In genomic region chr3:11632966-11633365, GRCh38 we compare ENCODE assay signal across 16 cellular contexts. TPM values are rescaled to one million over a fixed set of nuclear protein-coding genes. Genes with fewer than 3 reads are reported as not detected.
DNase-seq lines count a peak whose midpoint lies in the region; ATAC-seq and TF ChIP-seq lines count a peak whose summit lies in the region.
"Had no signal": no experiment of that assay in that cellular context is flagged by ENCODE, and none has a peak within 500 bp of the region (broad histone marks: within the 10 kb centered on the region; RNA-seq: fewer than 3 reads in every experiment).

No MANE protein-coding gene starts in this region.

- BruUV-seq in Calu3 (replicated peaks; lab: Mats Ljungman, UMichigan): no TSS peak

- TF ChIP-seq CTCF in adrenal gland (IDR thresholded peaks at IDR 0.05): no peak
- TF ChIP-seq CTCF in mesothelial cell of epicardium (IDR thresholded peaks at IDR 0.05; ENCODE audit: unreplicated experiment): no peak
- TF ChIP-seq CTCF in thoracic aorta (IDR thresholded peaks at IDR 0.05): no peak
- TF ChIP-seq CTCF in Calu3 (IDR thresholded peaks at IDR 0.05; ENCODE audit: unreplicated experiment): no peak

- no peaks in the 10 kb centered on the region for H3K27me3 Mint-ChIP-seq in activated naive CD4-positive, alpha-beta T cell treated with anti-CD3 and anti-CD28 coated beads, Interleukin-2, amount 50 U/mL, for 24 hours
- no peaks in the 10 kb centered on the region for H3K27me3 Mint-ChIP-seq in activated naive CD4-positive, alpha-beta T cell treated with anti-CD3 and anti-CD28 coated beads, Interleukin-2, amount 10 ng/mL, durations not matched to agents 7 days and 5 days
- no peaks in the 10 kb centered on the region for H3K27me3 Mint-ChIP-seq in mesothelial cell of epicardium (ENCODE audit: low read depth)
- no peaks in the 10 kb centered on the region for H3K27me3 Mint-ChIP-seq in Calu3 (ENCODE audit: unreplicated experiment)

- peaks cover 7% of the 10 kb centered on the region for H3K36me3 Mint-ChIP-seq in activated naive CD4-positive, alpha-beta T cell treated with anti-CD3 and anti-CD28 coated beads, Interleukin-2, amount 50 U/mL, for 24 hours
- peaks cover 36% of the 10 kb centered on the region for H3K36me3 Mint-ChIP-seq in activated naive CD4-positive, alpha-beta T cell treated with anti-CD3 and anti-CD28 coated beads, Interleukin-2, amount 10 ng/mL, durations not matched to agents 7 days and 5 days
- H3K36me3 Mint-ChIP-seq in mesothelial cell of epicardium: no peaks in the 10 kb centered on the region
- no peaks in the 10 kb centered on the region for H3K36me3 Mint-ChIP-seq in Calu3 (ENCODE audit: insufficient read depth, unreplicated experiment)

- peak overlapping the region; percentile 60 for H3K27ac Mint-ChIP-seq in activated naive CD4-positive, alpha-beta T cell treated with anti-CD3 and anti-CD28 coated beads, Interleukin-2, amount 50 U/mL, for 24 hours
- H3K27ac Mint-ChIP-seq in activated naive CD4-positive, alpha-beta T cell treated with anti-CD3 and anti-CD28 coated beads, Interleukin-2, amount 10 ng/mL, durations not matched to agents 7 days and 5 days: no peak overlapping the region
- H3K27ac Mint-ChIP-seq in mesothelial cell of epicardium (peak overlapping the region; percentile 92), Calu3 (ENCODE audit: unreplicated experiment) (no peak overlapping the region)

- peak overlapping the region; percentile 23 for H3K4me3 Mint-ChIP-seq in activated naive CD4-positive, alpha-beta T cell treated with anti-CD3 and anti-CD28 coated beads, Interleukin-2, amount 50 U/mL, for 24 hours
- H3K4me3 Mint-ChIP-seq in activated naive CD4-positive, alpha-beta T cell treated with anti-CD3 and anti-CD28 coated beads, Interleukin-2, amount 10 ng/mL, durations not matched to agents 7 days and 5 days: no peak overlapping the region
- no peak overlapping the region for H3K4me3 Mint-ChIP-seq in mesothelial cell of epicardium
- no peak overlapping the region for H3K4me3 Mint-ChIP-seq in Calu3 (ENCODE audit: low read depth, unreplicated experiment)

- H3K9me3 Mint-ChIP-seq in activated naive CD4-positive, alpha-beta T cell treated with anti-CD3 and anti-CD28 coated beads, Interleukin-2, amount 50 U/mL, for 24 hours: no peaks in the 10 kb centered on the region
- no peaks in the 10 kb centered on the region for H3K9me3 Mint-ChIP-seq in activated naive CD4-positive, alpha-beta T cell treated with anti-CD3 and anti-CD28 coated beads, Interleukin-2, amount 10 ng/mL, durations not matched to agents 7 days and 5 days
- H3K9me3 Mint-ChIP-seq in mesothelial cell of epicardium (no peaks in the 10 kb centered on the region), Calu3 (ENCODE audit: low read depth, unreplicated experiment) (no peaks in the 10 kb centered on the region)

- H3K4me1 ChIP-seq in adrenal gland (replicated peaks in 1 of 2): peaks cover 57 to 81% of the 10 kb centered on the region in 2 donors
- peaks cover 47 to 86% of the 10 kb centered on the region in 2 donors for H3K4me1 ChIP-seq in thoracic aorta (ENCODE audit: control insufficient read depth in 1 of 2, low read depth in 2 of 2)
- H3K4me1 ChIP-seq: Caco-2, foreskin keratinocyte had no signal

- H3K4me1 Mint-ChIP-seq in activated naive CD4-positive, alpha-beta T cell treated with anti-CD3 and anti-CD28 coated beads, Interleukin-2, amount 50 U/mL, for 24 hours: peaks cover 74% of the 10 kb centered on the region
- peaks cover 68% of the 10 kb centered on the region for H3K4me1 Mint-ChIP-seq in activated naive CD4-positive, alpha-beta T cell treated with anti-CD3 and anti-CD28 coated beads, Interleukin-2, amount 10 ng/mL, durations not matched to agents 7 days and 5 days
- peaks cover 78% of the 10 kb centered on the region for H3K4me1 Mint-ChIP-seq in mesothelial cell of epicardium
- H3K4me1 Mint-ChIP-seq in Calu3 (ENCODE audit: low read depth, unreplicated experiment): no peaks in the 10 kb centered on the region

- TF ChIP-seq POLR2A in adrenal gland (IDR thresholded peaks at IDR 0.05): no peak

- no peak overlapping the region for H3K4me3 ChIP-seq in adrenal gland
- no peak overlapping the region for H3K4me3 ChIP-seq in thoracic aorta
- H3K4me3 ChIP-seq: MG63, tibial nerve had no signal

- 49 to 52% (median 50%) methylated on average over 3 of the region's 3 CpGs for WGBS in adrenal gland, 4 donors

- intact Hi-C loops in adrenal gland (cut with DNase I): no loop called here
- intact Hi-C loops in Calu3 (cut with micrococcal nuclease; ENCODE audit: unreplicated experiment): no loop called here

- H3K27ac ChIP-seq in adrenal gland: peak overlapping the region in 4 of 5 donors; percentile 14 to 60 (median 57)
- peak overlapping the region; percentile 5 to 34 for H3K27ac ChIP-seq in thoracic aorta
- H3K27ac ChIP-seq: foreskin keratinocyte had no signal

- ATAC-seq in thoracic aorta (ENCODE audit: insufficient number of reproducible peaks, low FRiP score, low read depth) (no peak), GM21515 (IDR thresholded peaks at IDR 0.05; ENCODE audit: unreplicated experiment) (no peak)
- ATAC-seq: foreskin keratinocyte had no signal

- CTCF ChIA-PET in activated naive CD4-positive, alpha-beta T cell treated with anti-CD3 and anti-CD28 coated beads, Interleukin-2, amount 10 ng/mL, durations not matched to agents 7 days and 5 days (lab: Charles Lee): no interaction called here
- CTCF ChIA-PET in Calu3 (lab: Charles Lee): no interaction called here

- DNase-seq in activated naive CD4-positive, alpha-beta T cell treated with anti-CD3 and anti-CD28 coated beads, Interleukin-2, amount 10 ng/mL, durations not matched to agents 7 days and 5 days: no peak
- DNase-seq in adrenal gland (no peak), mesothelial cell of epicardium (ENCODE audit: low spot score in 2 of 2, unreplicated experiment in 2 of 2) (no peak), thoracic aorta (ENCODE audit: low spot score) (no peak), SW 1271 (lab: John Stamatoyannopoulos, UW) (no peak), Calu3 (no peak)
- DNase-seq: activated CD4-positive, alpha-beta T cell treated with anti-CD3 and anti-CD28 coated beads for 48 hours; aorta; Caco-2; foreskin keratinocyte; MG63; NCI-H2171; small intestine had no signal

- no peaks in the 10 kb centered on the region for H3K9me3 ChIP-seq in adrenal gland (replicated peaks in 1 of 3)
- H3K9me3 ChIP-seq in thoracic aorta: no peaks in the 10 kb centered on the region
- H3K9me3 ChIP-seq: Caco-2, MG63, tibial nerve had no signal

- H3K36me3 ChIP-seq in adrenal gland (replicated peaks in 1 of 2): no peaks in the 10 kb centered on the region
- H3K36me3 ChIP-seq in thoracic aorta: no peaks in the 10 kb centered on the region
- H3K36me3 ChIP-seq: MG63, tibial nerve had no signal

- no peaks in the 10 kb centered on the region for H3K27me3 ChIP-seq in adrenal gland
- H3K27me3 ChIP-seq in thoracic aorta (replicated peaks; ENCODE audit: insufficient read depth): no peaks in the 10 kb centered on the region
- H3K27me3 ChIP-seq: foreskin keratinocyte, MG63, tibial nerve had no signal

RNA-seq across cellular contexts. Expression of gene VGLL4, which starts 10.7 kb away (rescaled TPM):
- total RNA-seq in adrenal gland (100 to 1,000 TPM in 5 of 8 donors, 10 to 100 TPM in 3; 38.3 to 153 (median 108) TPM), mesothelial cell of epicardium (137 to 140 TPM (median 138 TPM) in 3 replicates), thoracic aorta (100 to 1,000 TPM; 113 to 114 TPM), Calu3 (2022) (49.1 and 51.3 TPM in 2 replicates)
- polyA plus RNA-seq in adrenal gland: 10 to 100 TPM; 46.2 to 78.1 (median 50.1) TPM

Comparison
In these comparisons a context has a peak if more than half of its experiments do, and no peak if none do; other contexts are left out.
1. H3K27ac Mint-ChIP-seq: peak in activated naive CD4-positive, alpha-beta T cell treated with anti-CD3 and anti-CD28 coated beads, Interleukin-2, amount 50 U/mL, for 24 hours (single experiment) and mesothelial cell of epicardium (single experiment); none in activated naive CD4-positive, alpha-beta T cell treated with anti-CD3 and anti-CD28 coated beads, Interleukin-2, amount 10 ng/mL, durations not matched to agents 7 days and 5 days (single experiment) and Calu3 (single experiment).